Comparison of ENCODE assay signal across 1 cellular context in genomic region chr15:82935382-82935781, GRCh38.
TF ChIP-seq lines count a peak whose summit lies in the region.

No MANE protein-coding gene starts in this region.

TF ChIP-seq in H1, 55 proteins besides CTCF, POLR2A, EP300 and RAD21:
- TF ChIP-seq SUZ12 (IDR thresholded peaks at IDR 0.05; ENCODE audit: low read length): no peak
- TF ChIP-seq FOSL1 (IDR thresholded peaks at IDR 0.05; ENCODE audit: insufficient read depth, low read depth, low read length): no peak
- TF ChIP-seq MAX (IDR thresholded peaks at IDR 0.05): no peak
- no peak for TF ChIP-seq CREB1 (IDR thresholded peaks at IDR 0.05)
- TF ChIP-seq NANOG (IDR thresholded peaks at IDR 0.05; ENCODE audit: insufficient read depth, low read depth, low read length, poor library complexity, severe bottlenecking): no peak
- no peak for TF ChIP-seq NRF1 (IDR thresholded peaks at IDR 0.05; ENCODE audit: low read depth, low read length)
- no peak for TF ChIP-seq BACH1 (IDR thresholded peaks at IDR 0.05; ENCODE audit: low read length)
- no peak for TF ChIP-seq SRF (IDR thresholded peaks at IDR 0.05; ENCODE audit: low read depth, low read length)
- TF ChIP-seq KDM1A (IDR thresholded peaks at IDR 0.05; ENCODE audit: borderline replicate concordance, low read length): no peak
- no peak for TF ChIP-seq CHD2 (IDR thresholded peaks at IDR 0.05; ENCODE audit: low read length)
- no peak for TF ChIP-seq MAFK (IDR thresholded peaks at IDR 0.05; ENCODE audit: low read depth, low read length)
- TF ChIP-seq SAP30 (IDR thresholded peaks at IDR 0.05; ENCODE audit: insufficient read depth, insufficient replicate concordance, low read length): no peak
- TF ChIP-seq JUND (IDR thresholded peaks at IDR 0.05; ENCODE audit: low read length): no peak
- no peak for TF ChIP-seq ATF2 (IDR thresholded peaks at IDR 0.05; ENCODE audit: low read length)
- no peak for TF ChIP-seq USF2 (IDR thresholded peaks at IDR 0.05; ENCODE audit: low read length)
- no peak for TF ChIP-seq POU5F1 (IDR thresholded peaks at IDR 0.05; ENCODE audit: low read depth, low read length)
